1 cellular context compared by ENCODE assay signal in genomic region chr2:189157431-189157830, GRCh38.
TF ChIP-seq lines count a peak whose summit lies in the region.

No MANE protein-coding gene starts in this region.

TF ChIP-seq in SK-N-SH, 30 proteins besides CTCF, POLR2A, EP300 and RAD21 (continued from another document):
- TF ChIP-seq PBX3 (IDR thresholded peaks at IDR 0.05) (no peak), USF2 (IDR thresholded peaks at IDR 0.05; ENCODE audit: borderline replicate concordance, low read depth, low read length) (no peak), TAF1 (IDR thresholded peaks at IDR 0.05; ENCODE audit: borderline replicate concordance, low read depth, low read length) (no peak)
